Comparison of ENCODE assay signal across 25 cellular contexts in the genomic region with DNA sequence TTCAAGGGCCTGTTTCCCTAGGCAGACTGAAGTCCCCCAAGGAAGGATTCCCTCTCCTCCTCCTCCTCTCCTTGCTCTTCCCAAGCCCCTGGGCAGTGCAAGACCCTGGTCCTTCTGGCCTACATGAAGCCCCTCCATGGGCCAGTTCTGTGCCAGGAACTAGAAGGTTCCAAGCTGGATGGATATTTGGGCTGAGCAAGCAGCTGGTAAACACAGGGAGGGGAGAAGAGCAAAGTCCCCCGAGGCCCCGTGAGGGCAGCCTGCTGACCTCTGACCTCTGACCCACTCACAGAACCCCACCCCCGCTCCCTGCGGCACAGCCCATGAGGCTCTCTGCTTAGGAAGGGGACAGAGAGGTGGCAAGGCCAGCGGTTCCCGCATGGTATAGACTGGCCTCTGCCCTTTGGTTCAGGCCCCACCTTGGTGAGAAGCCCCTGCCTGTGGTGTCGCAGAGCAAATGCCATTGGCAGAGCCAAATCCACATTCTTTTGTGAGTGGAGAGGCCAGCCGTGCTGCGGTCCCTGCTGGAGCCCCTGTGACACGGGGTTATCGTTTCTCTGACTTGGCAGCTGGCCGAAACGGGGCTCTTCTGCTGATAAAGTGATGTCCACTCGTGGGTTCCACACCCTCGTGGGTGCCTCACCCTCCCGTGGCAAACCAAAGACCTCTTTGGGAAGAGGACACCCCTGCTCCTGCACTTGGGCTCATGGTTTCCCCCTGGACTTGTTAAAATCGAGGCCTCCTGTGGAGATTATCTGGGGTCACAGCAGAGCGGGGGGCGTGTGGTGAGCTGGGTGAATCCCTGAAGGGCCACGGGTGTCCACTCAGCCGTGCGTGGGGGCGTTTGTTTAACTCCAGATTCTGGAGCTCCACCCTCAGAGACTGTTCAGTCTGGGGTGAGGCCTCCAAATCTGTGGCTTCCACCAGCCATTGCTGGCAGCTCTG. TPM values are rescaled to one million over a fixed set of nuclear protein-coding genes. Genes with fewer than 3 reads are reported as not detected.
"Had no signal": no experiment of that assay in that cellular context is flagged by ENCODE, and none has a peak within 500 bp of the region (broad histone marks: within the 10 kb centered on the region; RNA-seq: fewer than 3 reads in every experiment).

No MANE protein-coding gene starts in this region.

- H3K4me1 ChIP-seq: foreskin keratinocyte, left lung had no signal

- H3K36me3 Mint-ChIP-seq: activated CD4-positive, alpha-beta memory T cell treated with anti-CD3 and anti-CD28 coated beads for 36 hours; activated naive CD8-positive, alpha-beta T cell treated with anti-CD3 and anti-CD28 coated beads for 36 hours; memory B cell had no signal

- H3K4me1 Mint-ChIP-seq: activated CD4-positive, alpha-beta T cell treated with anti-CD3 and anti-CD28 coated beads for 36 hours; activated naive CD8-positive, alpha-beta T cell treated with anti-CD3 and anti-CD28 coated beads for 36 hours had no signal

- H3K9me3 ChIP-seq: left lung, mucosa of descending colon, tibial nerve, vagina had no signal

- H3K27ac Mint-ChIP-seq: activated CD4-positive, alpha-beta memory T cell treated with anti-CD3 and anti-CD28 coated beads for 36 hours; activated CD4-positive, alpha-beta T cell treated with anti-CD3 and anti-CD28 coated beads for 36 hours; activated naive CD8-positive, alpha-beta T cell treated with anti-CD3 and anti-CD28 coated beads for 36 hours; activated T-helper 1 cell treated with anti-CD3 and anti-CD28 coated beads, Interleukin-12 subunit alpha, Interleukin-12 subunit beta, Interleukin-2, Interleukin-4 antibody, amounts not matched to agents 30 ng/mL and 10 ng/mL and 1 ng/mL, durations not matched to agents 14 hours and 24 hours and 36 hours; memory B cell; naive B cell; stimulated activated naive CD8-positive, alpha-beta T cell treated with anti-CD3 and anti-CD28 coated beads, Interleukin-15, Interleukin-2, amounts not matched to agents 100 ng/mL and 50 ng/mL, for 24 hours had no signal

- H3K27ac ChIP-seq: cardiac muscle cell, epithelial cell of prostate, foreskin keratinocyte, left lung, tibial nerve, vagina had no signal

- H3K36me3 ChIP-seq: cardiac muscle cell, left lung, tibial nerve, vagina had no signal

- H3K4me3 Mint-ChIP-seq: activated CD4-positive, alpha-beta memory T cell treated with anti-CD3 and anti-CD28 coated beads for 36 hours; activated CD4-positive, alpha-beta T cell treated with anti-CD3 and anti-CD28 coated beads for 36 hours; activated naive CD8-positive, alpha-beta T cell treated with anti-CD3 and anti-CD28 coated beads for 36 hours; activated T-helper 1 cell treated with anti-CD3 and anti-CD28 coated beads, Interleukin-12 subunit alpha, Interleukin-12 subunit beta, Interleukin-2, Interleukin-4 antibody, amounts not matched to agents 30 ng/mL and 10 ng/mL and 1 ng/mL, durations not matched to agents 14 hours and 24 hours and 36 hours; memory B cell; stimulated activated naive CD8-positive, alpha-beta T cell treated with anti-CD3 and anti-CD28 coated beads, Interleukin-15, Interleukin-2, amounts not matched to agents 100 ng/mL and 50 ng/mL, for 24 hours had no signal

- DNase-seq: activated CD4-positive, alpha-beta memory T cell treated with anti-CD3 and anti-CD28 coated beads for 36 hours; activated CD4-positive, alpha-beta T cell treated with anti-CD3 and anti-CD28 coated beads for 36 hours; activated gamma-delta T cell treated with Interleukin-2 at 50 U/mL for 16 hours; activated naive CD8-positive, alpha-beta T cell treated with anti-CD3 and anti-CD28 coated beads for 36 hours; activated T-cell treated with anti-CD3 and anti-CD28 coated beads for 4 hours; amniotic stem cell; dermis blood vessel endothelial cell; effector memory CD8-positive, alpha-beta T cell; foreskin keratinocyte; hypothalamus; islet precursor cell; mucosa of descending colon; naive B cell; nucleus accumbens; SW 1271; T-helper 2 cell had no signal

- H3K4me3 ChIP-seq: cardiac muscle cell, left lung, mucosa of descending colon, tibial nerve, vagina had no signal

- H3K9me3 Mint-ChIP-seq: activated CD4-positive, alpha-beta memory T cell treated with anti-CD3 and anti-CD28 coated beads for 36 hours; activated naive CD8-positive, alpha-beta T cell treated with anti-CD3 and anti-CD28 coated beads for 36 hours; activated T-helper 1 cell treated with anti-CD3 and anti-CD28 coated beads, Interleukin-12 subunit alpha, Interleukin-12 subunit beta, Interleukin-2, Interleukin-4 antibody, amounts not matched to agents 30 ng/mL and 10 ng/mL and 1 ng/mL, durations not matched to agents 14 hours and 24 hours and 36 hours; effector memory CD8-positive, alpha-beta T cell; memory B cell; naive B cell; stimulated activated naive CD8-positive, alpha-beta T cell treated with anti-CD3 and anti-CD28 coated beads, Interleukin-15, Interleukin-2, amounts not matched to agents 100 ng/mL and 50 ng/mL, for 24 hours had no signal

RNA-seq across cellular contexts. Expression of a gene that starts 2.1 kb away (rescaled TPM):
- total RNA-seq: activated CD4-positive, alpha-beta memory T cell treated with anti-CD3 and anti-CD28 coated beads for 36 hours; activated CD4-positive, alpha-beta T cell treated with anti-CD3 and anti-CD28 coated beads for 36 hours; activated naive CD8-positive, alpha-beta T cell treated with anti-CD3 and anti-CD28 coated beads for 36 hours; activated T-helper 1 cell treated with anti-CD3 and anti-CD28 coated beads, Interleukin-12 subunit alpha, Interleukin-12 subunit beta, Interleukin-2, Interleukin-4 antibody, amounts not matched to agents 30 ng/mL and 10 ng/mL and 1 ng/mL, durations not matched to agents 14 hours and 24 hours and 36 hours; dermis blood vessel endothelial cell; fibroblast of lung; foreskin keratinocyte; left lung; mucosa of descending colon had no signal
- polyA plus RNA-seq: cardiac muscle cell, fibroblast of lung, foreskin keratinocyte had no signal
